Comparison of ENCODE assay signal across 28 cellular contexts in the genomic region with DNA sequence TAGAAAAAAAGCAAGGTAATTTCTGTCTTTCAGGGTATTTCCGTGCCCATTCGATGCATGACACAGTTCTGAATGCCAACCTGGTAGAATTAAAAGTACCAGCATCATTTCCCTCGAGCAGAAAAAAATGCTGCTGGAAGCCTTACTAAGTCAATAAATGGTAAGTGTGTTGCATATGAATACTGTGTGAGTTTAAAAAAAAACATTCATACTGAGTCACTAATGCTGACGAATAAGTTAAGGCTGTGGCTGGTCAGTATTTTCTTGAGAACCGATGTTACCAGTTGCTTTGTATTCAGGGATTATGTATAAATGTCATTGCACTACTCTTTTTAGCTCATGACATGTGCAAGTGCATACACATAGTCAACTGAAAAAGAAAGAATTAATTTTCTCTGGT.
"Had no signal": no experiment of that assay in that cellular context is flagged by ENCODE, and none has a peak within 500 bp of the region (broad histone marks: within the 10 kb centered on the region; RNA-seq: fewer than 3 reads in every experiment).

No MANE protein-coding gene starts in this region.

- H3K9me3 ChIP-seq: esophagus muscularis mucosa, gastroesophageal sphincter, right atrium auricular region, suprapubic skin, transverse colon, upper lobe of right lung, vagina had no signal

- H3K4me3 Mint-ChIP-seq: dendritic cell treated with granulocyte-macrophage colony-stimulating factor and Interleukin-4, amounts not matched to agents 40 ng/mL and 50 ng/mL, for 4 days; endodermal cell; naive thymus-derived CD4-positive, alpha-beta T cell; nephron; neural progenitor cell; stimulated activated naive CD8-positive, alpha-beta T cell treated with anti-CD3 and anti-CD28 coated beads, Interleukin-15, amount 100 ng/mL, for 72 hours had no signal

- H3K36me3 Mint-ChIP-seq: naive thymus-derived CD4-positive, alpha-beta T cell had no signal

- H3K4me1 ChIP-seq: esophagus muscularis mucosa, foreskin keratinocyte, gastroesophageal sphincter, heart left ventricle, neural progenitor cell, parathyroid adenoma, right atrium auricular region, suprapubic skin, transverse colon, upper lobe of right lung, vagina had no signal

- H3K27me3 Mint-ChIP-seq: dendritic cell treated with granulocyte-macrophage colony-stimulating factor and Interleukin-4, amounts not matched to agents 40 ng/mL and 50 ng/mL, for 4 days; naive thymus-derived CD4-positive, alpha-beta T cell; progenitor cell of endocrine pancreas; stimulated activated naive CD8-positive, alpha-beta T cell treated with anti-CD3 and anti-CD28 coated beads, Interleukin-15, amount 100 ng/mL, for 72 hours had no signal

- H3K27ac ChIP-seq: esophagus muscularis mucosa, foreskin keratinocyte, gastroesophageal sphincter, heart left ventricle, hepatocyte, neural progenitor cell, parathyroid adenoma, right atrium auricular region, suprapubic skin, transverse colon, upper lobe of right lung, vagina had no signal

- H3K9me3 Mint-ChIP-seq: endodermal cell, nephron, neural progenitor cell had no signal

- DNase-seq: effector CD8-positive, alpha-beta T cell; endodermal cell; foreskin keratinocyte; heart left ventricle; kidney; mesendoderm; midbrain; naive thymus-derived CD4-positive, alpha-beta T cell; stimulated activated CD4-positive, alpha-beta T cell treated with anti-CD3 and anti-CD28 coated beads, Interleukin-12 subunit alpha, Interleukin-12 subunit beta, amount 100 ng/mL, for 4 hours; stimulated activated CD4-positive, alpha-beta T cell treated with anti-CD3 and anti-CD28 coated beads, Interleukin-1b, Interleukin-23, amount 100 ng/mL, for 48 hours; stimulated activated CD4-positive, alpha-beta T cell treated with anti-CD3 and anti-CD28 coated beads, Interleukin-4, amount 100 ng/mL, for 1 hour; stimulated activated CD8-positive, alpha-beta memory T cell treated with anti-CD3 and anti-CD28 coated beads, Interleukin-4, amount 100 ng/mL, for 48 hours; stimulated activated naive CD4-positive, alpha-beta T cell; stimulated activated naive CD8-positive, alpha-beta T cell treated with anti-CD3 and anti-CD28 coated beads, Interleukin-15, amount 100 ng/mL, for 72 hours; transverse colon; upper lobe of right lung had no signal

- H3K27ac Mint-ChIP-seq: dendritic cell treated with granulocyte-macrophage colony-stimulating factor and Interleukin-4, amounts not matched to agents 40 ng/mL and 50 ng/mL, for 4 days; endodermal cell; naive thymus-derived CD4-positive, alpha-beta T cell; nephron; neural progenitor cell; progenitor cell of endocrine pancreas; stimulated activated naive CD8-positive, alpha-beta T cell treated with anti-CD3 and anti-CD28 coated beads, Interleukin-15, amount 100 ng/mL, for 72 hours had no signal

- H3K4me1 Mint-ChIP-seq: endodermal cell; naive thymus-derived CD4-positive, alpha-beta T cell; nephron; neural progenitor cell; stimulated activated naive CD8-positive, alpha-beta T cell treated with anti-CD3 and anti-CD28 coated beads, Interleukin-15, amount 100 ng/mL, for 72 hours had no signal

- H3K36me3 ChIP-seq: esophagus muscularis mucosa, gastroesophageal sphincter, heart left ventricle, neural progenitor cell, right atrium auricular region, suprapubic skin, transverse colon, upper lobe of right lung, vagina had no signal

- H3K4me3 ChIP-seq: esophagus muscularis mucosa, gastroesophageal sphincter, heart left ventricle, hepatocyte, neural progenitor cell, right atrium auricular region, smooth muscle cell, suprapubic skin, transverse colon, upper lobe of right lung, vagina had no signal

- H3K27me3 ChIP-seq: esophagus muscularis mucosa, foreskin keratinocyte, gastroesophageal sphincter, heart left ventricle, hepatocyte, neural progenitor cell, right atrium auricular region, suprapubic skin, transverse colon, upper lobe of right lung, vagina had no signal
